Comparison of ENCODE assay signal across 9 cellular contexts in the genomic region with DNA sequence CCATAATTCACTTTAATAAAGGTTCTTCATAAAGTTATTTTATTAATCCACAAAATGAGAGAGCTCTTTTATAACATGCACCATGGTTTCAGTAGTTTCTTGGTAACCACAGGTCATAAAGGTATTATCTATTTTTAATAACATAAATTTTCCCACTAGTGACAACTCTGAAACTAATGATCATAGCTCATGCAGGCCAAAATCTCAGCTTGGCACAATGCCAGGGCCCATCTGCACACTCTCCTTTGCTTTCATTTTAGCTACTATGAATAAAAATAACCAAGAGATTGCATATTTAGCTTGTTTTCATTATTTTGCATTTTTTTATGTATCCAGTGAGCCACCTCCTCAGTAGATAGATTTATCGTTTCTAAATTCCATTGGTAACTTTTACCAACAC.
"Had no signal": no experiment of that assay in that cellular context is flagged by ENCODE, and none has a peak within 500 bp of the region (broad histone marks: within the 10 kb centered on the region; RNA-seq: fewer than 3 reads in every experiment).

No MANE protein-coding gene starts in this region.

- H3K4me3 Mint-ChIP-seq: activated CD4-positive, alpha-beta T cell treated with anti-CD3 and anti-CD28 coated beads, Interleukin-2, amount 10 ng/mL, durations not matched to agents 7 days and 5 days; activated naive CD8-positive, alpha-beta T cell treated with anti-CD3 and anti-CD28 coated beads for 36 hours; naive thymus-derived CD4-positive, alpha-beta T cell; stimulated activated effector memory CD8-positive, alpha-beta T cell treated with anti-CD3 and anti-CD28 coated beads, Interleukin-12 subunit alpha, Interleukin-12 subunit beta, amount 100 ng/mL, for 72 hours had no signal

- DNase-seq: activated CD4-positive, alpha-beta T cell treated with anti-CD3 and anti-CD28 coated beads, Interleukin-2, amount 10 ng/mL, durations not matched to agents 7 days and 5 days; activated CD4-positive, CD25-positive, alpha-beta regulatory T cell; activated effector memory CD4-positive, alpha-beta T cell treated with anti-CD3 and anti-CD28 coated beads, Interleukin-2, amount 50 U/mL, for 16 hours; activated naive CD8-positive, alpha-beta T cell treated with anti-CD3 and anti-CD28 coated beads for 36 hours; brain microvascular endothelial cell; naive thymus-derived CD4-positive, alpha-beta T cell; T-helper 2 cell had no signal

- H3K36me3 ChIP-seq: brain microvascular endothelial cell, thyroid gland had no signal

- H3K4me3 ChIP-seq: thyroid gland had no signal

- H3K27ac ChIP-seq: brain microvascular endothelial cell, thyroid gland had no signal

- H3K4me1 ChIP-seq: thyroid gland had no signal

- H3K27me3 ChIP-seq: brain microvascular endothelial cell, thyroid gland had no signal

- ATAC-seq: naive thymus-derived CD4-positive, alpha-beta T cell; stimulated activated effector memory CD8-positive, alpha-beta T cell treated with anti-CD3 and anti-CD28 coated beads, Interleukin-12 subunit alpha, Interleukin-12 subunit beta, amount 100 ng/mL, for 72 hours had no signal

- H3K4me1 Mint-ChIP-seq: activated CD4-positive, alpha-beta T cell treated with anti-CD3 and anti-CD28 coated beads, Interleukin-2, amount 10 ng/mL, durations not matched to agents 7 days and 5 days; activated naive CD8-positive, alpha-beta T cell treated with anti-CD3 and anti-CD28 coated beads for 36 hours; naive thymus-derived CD4-positive, alpha-beta T cell; stimulated activated effector memory CD8-positive, alpha-beta T cell treated with anti-CD3 and anti-CD28 coated beads, Interleukin-12 subunit alpha, Interleukin-12 subunit beta, amount 100 ng/mL, for 72 hours had no signal

- H3K36me3 Mint-ChIP-seq: activated naive CD8-positive, alpha-beta T cell treated with anti-CD3 and anti-CD28 coated beads for 36 hours; naive thymus-derived CD4-positive, alpha-beta T cell; stimulated activated effector memory CD8-positive, alpha-beta T cell treated with anti-CD3 and anti-CD28 coated beads, Interleukin-12 subunit alpha, Interleukin-12 subunit beta, amount 100 ng/mL, for 72 hours had no signal

- H3K27ac Mint-ChIP-seq: activated CD4-positive, alpha-beta T cell treated with anti-CD3 and anti-CD28 coated beads, Interleukin-2, amount 10 ng/mL, durations not matched to agents 7 days and 5 days; activated naive CD8-positive, alpha-beta T cell treated with anti-CD3 and anti-CD28 coated beads for 36 hours; naive thymus-derived CD4-positive, alpha-beta T cell; stimulated activated effector memory CD8-positive, alpha-beta T cell treated with anti-CD3 and anti-CD28 coated beads, Interleukin-12 subunit alpha, Interleukin-12 subunit beta, amount 100 ng/mL, for 72 hours had no signal

- H3K9me3 ChIP-seq: thyroid gland had no signal

- H3K27me3 Mint-ChIP-seq: activated CD4-positive, alpha-beta T cell treated with anti-CD3 and anti-CD28 coated beads, Interleukin-2, amount 10 ng/mL, durations not matched to agents 7 days and 5 days; activated naive CD8-positive, alpha-beta T cell treated with anti-CD3 and anti-CD28 coated beads for 36 hours had no signal
